In the genomic region with DNA sequence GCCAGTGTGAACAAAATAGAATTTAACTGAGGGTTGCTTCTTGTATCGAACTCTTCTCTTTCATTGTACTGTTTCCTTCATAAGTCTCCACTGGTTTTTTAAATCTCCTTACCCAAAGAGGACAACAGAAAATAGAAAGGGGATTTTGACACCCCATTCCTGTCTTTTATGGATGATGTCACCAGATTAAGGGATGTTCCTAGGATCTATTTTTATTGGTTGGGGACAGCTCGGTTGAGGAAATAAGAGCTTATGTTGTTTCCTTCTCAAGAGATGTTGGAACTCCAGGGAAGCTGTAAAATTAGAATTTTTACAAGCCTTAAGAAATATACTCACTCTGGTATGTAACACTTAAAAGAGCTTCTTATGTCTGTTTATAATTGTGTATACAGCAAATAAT, we compare ENCODE assay signal across 16 cellular contexts.
A peak's percentile ranks its signal among the peaks of the same experiment; 100 is the strongest.
DNase-seq lines count a peak whose midpoint lies in the region; ATAC-seq and TF ChIP-seq lines count a peak whose summit lies in the region.
"Had no signal": no experiment of that assay in that cellular context is flagged by ENCODE, and none has a peak within 500 bp of the region (broad histone marks: within the 10 kb centered on the region; RNA-seq: fewer than 3 reads in every experiment).

No MANE protein-coding gene starts in this region.

- peaks cover 22% of the 10 kb centered on the region for H3K27me3 Mint-ChIP-seq in endodermal cell (ENCODE audit: insufficient read depth)

- H3K36me3 ChIP-seq in ACC112 (ENCODE audit: insufficient read depth, low read length), result no peaks in the 10 kb centered on the region
- H3K36me3 ChIP-seq in endodermal cell (ENCODE audit: control insufficient read depth, insufficient read depth, low read length), result no peaks in the 10 kb centered on the region
- H3K36me3 ChIP-seq in aorta (ENCODE audit: control insufficient read depth in 1 of 2, insufficient read depth in 2 of 2, low read length in 1 of 2), result no peaks in the 10 kb centered on the region
- H3K36me3 ChIP-seq: SJCRH30, uterus had no signal

- ATAC-seq in aorta (ENCODE audit: low FRiP score) (no peak), GM19467 (IDR thresholded peaks at IDR 0.05; ENCODE audit: unreplicated experiment) (no peak)

- no peak overlapping the region for H3K27ac Mint-ChIP-seq in endodermal cell
- H3K27ac Mint-ChIP-seq: activated naive CD4-positive, alpha-beta T cell treated with anti-CD3 and anti-CD28 coated beads, Interleukin-2, amount 50 U/mL, for 24 hours had no signal

- H2AFZ ChIP-seq in ACC112 (ENCODE audit: low read length, unreplicated experiment), result peak overlapping the region; percentile 55

- no peaks in the 10 kb centered on the region for H3K9me3 ChIP-seq in endodermal cell (ENCODE audit: control insufficient read depth, low read length)
- H3K9me3 ChIP-seq in aorta (ENCODE audit: control insufficient read depth, low read length), result no peaks in the 10 kb centered on the region
- H3K9me3 ChIP-seq: SJCRH30, uterus had no signal

- H3K4me3 Mint-ChIP-seq in endodermal cell, result no peak overlapping the region
- H3K4me3 Mint-ChIP-seq: activated naive CD4-positive, alpha-beta T cell treated with anti-CD3 and anti-CD28 coated beads, Interleukin-2, amount 50 U/mL, for 24 hours had no signal

- H3K27ac ChIP-seq in ACC112 (ENCODE audit: low read depth, low read length), result peak overlapping the region; percentile 97
- H3K27ac ChIP-seq in endodermal cell (ENCODE audit: low read depth, low read length), result no peak overlapping the region
- H3K27ac ChIP-seq in aorta (ENCODE audit: low read depth in 1 of 2, low read length in 2 of 2), result no peak overlapping the region

- DNase-seq in NB4 (ENCODE audit: low read depth) (peak; percentile 30), endodermal cell (no peak), myocyte (ENCODE audit: low read depth) (peak; percentile 74), aorta (no peak), ureter (ENCODE audit: low spot score) (no peak), cerebellar cortex (ENCODE audit: low spot score) (no peak)
- DNase-seq: activated CD8-positive, alpha-beta memory T cell treated with anti-CD3 and anti-CD28 coated beads, Interleukin-2, amount 50 U/mL, for 4 hours; DMS79 treated with DMSO at 0.1 percent for 48 hours; kidney glomerular epithelial cell; NCI-H526; SJCRH30; uterus had no signal

- no peak overlapping the region for H3K9ac ChIP-seq in endodermal cell (ENCODE audit: extremely low read depth, low read length, poor library complexity, severe bottlenecking)

- H3K36me3 Mint-ChIP-seq in endodermal cell (ENCODE audit: low read depth), result no peaks in the 10 kb centered on the region
- H3K36me3 Mint-ChIP-seq: activated naive CD4-positive, alpha-beta T cell treated with anti-CD3 and anti-CD28 coated beads, Interleukin-2, amount 50 U/mL, for 24 hours had no signal

- intact Hi-C loops in aorta (cut with DNase I), result no loop called here

- H3K4me1 Mint-ChIP-seq in endodermal cell, result peaks cover 21% of the 10 kb centered on the region
- H3K4me1 Mint-ChIP-seq: activated naive CD4-positive, alpha-beta T cell treated with anti-CD3 and anti-CD28 coated beads, Interleukin-2, amount 50 U/mL, for 24 hours had no signal

- H3K27me3 ChIP-seq in ACC112 (ENCODE audit: insufficient read depth, low read length) (no peaks in the 10 kb centered on the region), endodermal cell (ENCODE audit: control insufficient read depth, insufficient read depth, low read length, poor library complexity, severe bottlenecking) (peaks cover 24% of the 10 kb centered on the region), aorta (ENCODE audit: control insufficient read depth in 1 of 2, insufficient read depth in 2 of 2, low read length in 1 of 2) (no peaks in the 10 kb centered on the region)
- H3K27me3 ChIP-seq: SJCRH30, uterus had no signal

- TF ChIP-seq POLR2A in NB4 (IDR thresholded peaks at IDR 0.05; ENCODE audit: extremely low read depth, insufficient read length), result no peak

- H3K9me3 Mint-ChIP-seq in endodermal cell, result no peaks in the 10 kb centered on the region
- H3K9me3 Mint-ChIP-seq: activated naive CD4-positive, alpha-beta T cell treated with anti-CD3 and anti-CD28 coated beads, Interleukin-2, amount 50 U/mL, for 24 hours had no signal

- no peaks in the 10 kb centered on the region for H3K79me2 ChIP-seq in ACC112 (ENCODE audit: control insufficient read depth, insufficient read depth, low read length, unreplicated experiment)

- WGBS in endodermal cell (ENCODE audit: insufficient coverage in 1 of 2, insufficient read length in 1 of 2), 2 experiments, result 89 to 100% methylated on average over 1 to 2 of the region's 2 CpGs
- WGBS in aorta, 2 donors, result 63 to 70% methylated on average over 2 of the region's 2 CpGs

- H3K4me3 ChIP-seq in ACC112 (ENCODE audit: low read depth, low read length) (peak overlapping the region; percentile 59), NB4 (ENCODE audit: low read depth, low read length) (peak overlapping the region; percentile 44), endodermal cell (ENCODE audit: low read length) (peak overlapping the region; percentile 39), aorta (ENCODE audit: low read length in 2 of 2) (no peak overlapping the region)
- H3K4me3 ChIP-seq: GM12878, SJCRH30, uterus had no signal

- no peak for TF ChIP-seq CTCF in NB4 (IDR thresholded peaks at IDR 0.05; ENCODE audit: low read depth, low read length)
- TF ChIP-seq CTCF in endodermal cell (conservative IDR thresholded peaks at IDR 0.05), result no peak

- peaks cover 54% of the 10 kb centered on the region for H3K4me1 ChIP-seq in ACC112 (ENCODE audit: control insufficient read depth, insufficient read depth, low read length, unreplicated experiment)
- H3K4me1 ChIP-seq in endodermal cell (ENCODE audit: control insufficient read depth, insufficient read depth, low read length), result peaks cover 13% of the 10 kb centered on the region
- no peaks in the 10 kb centered on the region for H3K4me1 ChIP-seq in aorta (ENCODE audit: control insufficient read depth in 1 of 2, insufficient read depth in 2 of 2, low read length in 2 of 2)
- H3K4me1 ChIP-seq: uterus had no signal

Comparison
In these comparisons a context has a peak if more than half of its experiments do, and no peak if none do; other contexts are left out.
1. H3K4me3 ChIP-seq: peak in ACC112 (single experiment), NB4 (single experiment) and endodermal cell (single experiment); none in aorta (0 of 2).
2. DNase-seq: peak in NB4 (single experiment) and myocyte (single experiment); none in endodermal cell (single experiment), aorta (0 of 2), ureter (single experiment) and cerebellar cortex (single experiment).